In genomic region chr11:83192846-83193245, GRCh38 we compare ENCODE assay signal across 1 cellular context.
TF ChIP-seq lines count a peak whose summit lies in the region.

No MANE protein-coding gene starts in this region.

TF ChIP-seq in endothelial cell of umbilical vein, 7 proteins besides CTCF, POLR2A, EP300 and RAD21:
- no peak for TF ChIP-seq MAX (IDR thresholded peaks at IDR 0.05; ENCODE audit: insufficient read depth, insufficient read length)
- no peak for TF ChIP-seq EZH2 (IDR thresholded peaks at IDR 0.05; ENCODE audit: borderline replicate concordance, low read depth, low read length, severe bottlenecking)
- TF ChIP-seq POLR2AphosphoS5 (IDR thresholded peaks at IDR 0.05; ENCODE audit: insufficient read depth, low read depth, low read length), result no peak
- TF ChIP-seq FOS (IDR thresholded peaks at IDR 0.05; ENCODE audit: borderline replicate concordance, insufficient read depth, low read length), result no peak
- TF ChIP-seq MYC (IDR thresholded peaks at IDR 0.05; ENCODE audit: low read depth, low read length), result no peak
- no peak for TF ChIP-seq JUN (IDR thresholded peaks at IDR 0.05; ENCODE audit: borderline replicate concordance, insufficient read depth, insufficient read length, low read depth)
- no peak for TF ChIP-seq GATA2 (IDR thresholded peaks at IDR 0.05; ENCODE audit: insufficient read depth, insufficient read length, low read depth, low read length)
TF ChIP-seq in endothelial cell of umbilical vein: peak in this region for 0.
